Comparison of ENCODE assay signal across 1 cellular context in genomic region chr3:8503461-8503860, GRCh38.
TF ChIP-seq lines count a peak whose summit lies in the region.

No MANE protein-coding gene starts in this region.

TF ChIP-seq in endothelial cell of umbilical vein, 7 proteins besides CTCF, POLR2A, EP300 and RAD21:
- TF ChIP-seq JUN (IDR thresholded peaks at IDR 0.05; ENCODE audit: borderline replicate concordance, insufficient read depth, insufficient read length, low read depth) (no peak), MAX (IDR thresholded peaks at IDR 0.05; ENCODE audit: insufficient read depth, insufficient read length) (no peak), EZH2 (IDR thresholded peaks at IDR 0.05; ENCODE audit: borderline replicate concordance, low read depth, low read length, severe bottlenecking) (no peak), GATA2 (IDR thresholded peaks at IDR 0.05; ENCODE audit: insufficient read depth, insufficient read length, low read depth, low read length) (no peak), FOS (IDR thresholded peaks at IDR 0.05; ENCODE audit: borderline replicate concordance, insufficient read depth, low read length) (no peak), MYC (IDR thresholded peaks at IDR 0.05; ENCODE audit: low read depth, low read length) (no peak), POLR2AphosphoS5 (IDR thresholded peaks at IDR 0.05; ENCODE audit: insufficient read depth, low read depth, low read length) (no peak)
